ENCODE assay signal across 8 cellular contexts in genomic region chr5:174312270-174312617, GRCh38.
DNase-seq lines count a peak whose midpoint lies in the region; ATAC-seq, FAIRE-seq and TF ChIP-seq lines count a peak whose summit lies in the region.

No MANE protein-coding gene starts in this region.

- H2AFZ ChIP-seq in HCT116 (ENCODE audit: low read depth, low read length, poor library complexity, severe bottlenecking) (no peak overlapping the region), astrocyte (ENCODE audit: low read depth, low read length) (peak overlapping the region; percentile 87), neuronal stem cell (ENCODE audit: low read length) (peak overlapping the region; percentile 99)

- H3K14ac ChIP-seq in neuronal stem cell (ENCODE audit: low read length), result no peak overlapping the region

- TF ChIP-seq RAD21 in HCT116 (IDR thresholded peaks at IDR 0.05; ENCODE audit: low read depth), result no peak

- H4K8ac ChIP-seq in neuronal stem cell (ENCODE audit: low read depth, low read length), result no peak overlapping the region

- H3K4ac ChIP-seq in neuronal stem cell (ENCODE audit: low read length), result peak overlapping the region; percentile 23

- no peaks in the 10 kb centered on the region; a peak in 1 of 22 replicates for H4K20me1 ChIP-seq in BLaER1 treated with 17β-estradiol and CSF1 and Interleukin-3, amounts not matched to agents 10 nM and 100 nM
- no peaks in the 10 kb centered on the region for H4K20me1 ChIP-seq in HCT116 (ENCODE audit: insufficient read depth)
- no peaks in the 10 kb centered on the region for H4K20me1 ChIP-seq in astrocyte (ENCODE audit: insufficient read depth, low read length)

- POLR2A ChIA-PET in HCT116 (lab: Charles Lee), result interaction anchor here (0.9 kb wide), 1 partner anchor 267 kb away, joined by 8 read pairs; the partner anchor contains the start of gene NSG2

- no peak overlapping the region for H3K27ac ChIP-seq in BLaER1 treated with 17β-estradiol and CSF1 and Interleukin-3, amounts not matched to agents 10 nM and 100 nM
- H3K27ac ChIP-seq in HCT116 (ENCODE audit: low read depth, low read length) (no peak overlapping the region), astrocyte (ENCODE audit: low read depth, low read length) (no peak overlapping the region), neuronal stem cell (replicated peaks; ENCODE audit: low read length) (no peak overlapping the region)

- H3K9me2 ChIP-seq in HCT116 (ENCODE audit: insufficient read depth), result no peaks in the 10 kb centered on the region

- no peaks in the 10 kb centered on the region for H3K36me3 ChIP-seq in BLaER1 treated with 17β-estradiol and CSF1 and Interleukin-3, amounts not matched to agents 10 nM and 100 nM
- H3K36me3 ChIP-seq in HCT116 (ENCODE audit: control insufficient read depth in 1 of 2, insufficient read depth in 2 of 2, low read length in 2 of 2), result no peaks in the 10 kb centered on the region
- H3K36me3 ChIP-seq in astrocyte (ENCODE audit: insufficient read depth, low read length), result no peaks in the 10 kb centered on the region
- H3K36me3 ChIP-seq in neuronal stem cell (replicated peaks in 1 of 2; ENCODE audit: control insufficient read depth in 2 of 2, insufficient read depth in 2 of 2, low read length in 2 of 2), result no peaks in the 10 kb centered on the region

- H3K36me3 Mint-ChIP-seq in astrocyte (ENCODE audit: low read depth, unreplicated experiment), result no peaks in the 10 kb centered on the region

- peak; percentile 48 for ATAC-seq in HCT116

- peak overlapping the region; percentile 41 to 62 (median 48); a peak in 17 of 22 replicates for H3K4me2 ChIP-seq in BLaER1 treated with 17β-estradiol and CSF1 and Interleukin-3, amounts not matched to agents 10 nM and 100 nM
- peak overlapping the region; percentile 37 for H3K4me2 ChIP-seq in HCT116 (ENCODE audit: low read length)
- peak overlapping the region; percentile 84 for H3K4me2 ChIP-seq in astrocyte (ENCODE audit: low read length)
- no peak overlapping the region for H3K4me2 ChIP-seq in neuronal stem cell (ENCODE audit: insufficient read depth, low read length, poor library complexity, severe bottlenecking)

- peaks cover 0 to 9% (median 4%) of the 10 kb centered on the region in 10 experiments; a peak in 12 of 20 replicates for H3K4me1 ChIP-seq in BLaER1 treated with 17β-estradiol and CSF1 and Interleukin-3, amounts not matched to agents 10 nM and 100 nM
- H3K4me1 ChIP-seq in HCT116 (ENCODE audit: control insufficient read depth in 1 of 2, insufficient read depth in 2 of 2, low read length in 2 of 2), result no peaks in the 10 kb centered on the region; a peak in 1 of 4 replicates
- peaks cover 4% of the 10 kb centered on the region for H3K4me1 ChIP-seq in astrocyte (ENCODE audit: insufficient read depth, low read length)
- H3K4me1 ChIP-seq in neuronal stem cell (ENCODE audit: control insufficient read depth in 2 of 2, insufficient read depth in 1 of 2, low read depth in 1 of 2, low read length in 2 of 2), result peaks cover 0 to 8% of the 10 kb centered on the region in 2 donors

- peak overlapping the region; percentile 68 for H2BK5ac ChIP-seq in neuronal stem cell (ENCODE audit: low read length)

- no peaks in the 10 kb centered on the region for H3K9me3 ChIP-seq in BLaER1 treated with 17β-estradiol and CSF1 and Interleukin-3, amounts not matched to agents 10 nM and 100 nM (replicated peaks in 1 of 11)
- no peaks in the 10 kb centered on the region for H3K9me3 ChIP-seq in HCT116 (ENCODE audit: control insufficient read depth in 1 of 2, insufficient read depth in 1 of 2, low read depth in 1 of 2, low read length in 2 of 2)
- H3K9me3 ChIP-seq in astrocyte (ENCODE audit: insufficient read depth, low read depth, low read length), result no peaks in the 10 kb centered on the region
- no peaks in the 10 kb centered on the region for H3K9me3 ChIP-seq in neuronal stem cell (replicated peaks in 1 of 2; ENCODE audit: control insufficient read depth in 2 of 2, insufficient read depth in 1 of 2, low read depth in 1 of 2, low read length in 2 of 2)

- H3K27me3 ChIP-seq in BLaER1 treated with 17β-estradiol and CSF1 and Interleukin-3, amounts not matched to agents 10 nM and 100 nM, result peaks cover 0 to 11% (median 0%) of the 10 kb centered on the region in 11 experiments; a peak in 4 of 22 replicates
- H3K27me3 ChIP-seq in HCT116 (ENCODE audit: insufficient read depth, low read length), result peaks cover 4% of the 10 kb centered on the region; the same call in 1 of the 2 replicates
- H3K27me3 ChIP-seq in astrocyte (ENCODE audit: insufficient read depth, low read length), result no peaks in the 10 kb centered on the region
- H3K27me3 ChIP-seq in neuronal stem cell (ENCODE audit: control insufficient read depth in 3 of 3, insufficient read depth in 3 of 3, low read depth in 1 of 3, low read length in 3 of 3), result peaks cover 0 to 13% (median 0%) of the 10 kb centered on the region in 3 experiments

- peak overlapping the region; percentile 93 for H3K18ac ChIP-seq in neuronal stem cell (ENCODE audit: low read length)

- no peak overlapping the region for H3K4me3 Mint-ChIP-seq in astrocyte (ENCODE audit: unreplicated experiment)

- no peak overlapping the region for H3K27ac Mint-ChIP-seq in astrocyte (ENCODE audit: unreplicated experiment)

- RAD21 ChIA-PET in HCT116 (lab: Charles Lee; ENCODE audit: low non-redundant PET in 1 of 2, low total read pairs in 2 of 2, uncharacterized antibody in 2 of 2, unreplicated experiment in 2 of 2), result interaction anchor here (0.7 to 2.7 kb wide), 3 partner anchors 27 to 267 kb away, joined by 3 to 30 read pairs (median 15); partner anchors contain the start of gene NSG2 (in 2 of the 2)

- TF ChIP-seq POLR2A in HCT116 (IDR thresholded peaks at IDR 0.05; ENCODE audit: borderline replicate concordance, extremely low read depth, insufficient read depth, insufficient read length), result no peak

- no peaks in the 10 kb centered on the region for H3K79me1 ChIP-seq in neuronal stem cell (ENCODE audit: low read depth, low read length)

- WGBS in neuronal stem cell (ENCODE audit: extremely low coverage in 2 of 2, insufficient read length in 2 of 2, insufficient replicate concordance in 1 of 2), 2 donors, result no CpG with 5 or more reads among the region's 25 CpGs

- H2BK12ac ChIP-seq in neuronal stem cell (ENCODE audit: low read length), result no peak overlapping the region

- H3K4me1 Mint-ChIP-seq in astrocyte (ENCODE audit: low read depth, unreplicated experiment), result peaks cover 9% of the 10 kb centered on the region

- H4K91ac ChIP-seq in neuronal stem cell (ENCODE audit: low read depth, low read length, poor library complexity), result no peak overlapping the region

- TF ChIP-seq CTCF in HCT116 (IDR thresholded peaks at IDR 0.05 in 2 of 3, conservative IDR thresholded peaks at IDR 0.05 in 1 of 3; ENCODE audit: borderline replicate concordance in 1 of 3, insufficient read depth in 1 of 3, low read depth in 2 of 3, low read length in 2 of 3), result no peak
- TF ChIP-seq CTCF in astrocyte (IDR thresholded peaks at IDR 0.05; ENCODE audit: insufficient read depth, low read depth, low read length), result no peak

- CTCF ChIA-PET in HCT116 (lab: Charles Lee), result interaction anchor here (0.7 to 4.5 kb wide), 20 partner anchors 11 to 1605 kb away, joined by 3 to 165 read pairs (median 4); partner anchors contain the start of genes BOD1 and NSG2

- no peak overlapping the region for H3K4me3 ChIP-seq in BLaER1 treated with 17β-estradiol and CSF1 and Interleukin-3, amounts not matched to agents 10 nM and 100 nM
- H3K4me3 ChIP-seq in HCT116 (replicated peaks in 1 of 2; ENCODE audit: low read depth in 1 of 2, low read length in 2 of 2) (no peak overlapping the region), astrocyte (ENCODE audit: insufficient read depth, low read depth, low read length) (peak overlapping the region; percentile 48), neuronal stem cell (ENCODE audit: low read length in 2 of 2) (no peak overlapping the region)

- H3K23ac ChIP-seq in neuronal stem cell (ENCODE audit: low read depth, low read length, poor library complexity), result no peak overlapping the region

- DNase-seq in HCT116 (ENCODE audit: low read depth, low spot score) (no peak), astrocyte (ENCODE audit: low read depth) (no peak), neuronal stem cell (ENCODE audit: low spot score) (no peak), NCI-H69 (lab: John Stamatoyannopoulos, UW) (no peak), NCI-H1930 (lab: John Stamatoyannopoulos, UW) (no peak), COLO668 (lab: John Stamatoyannopoulos, UW; ENCODE audit: unreplicated experiment) (no peak)
- DNase-seq in effector CD4-positive, alpha-beta T cell, result no peak

- no peaks in the 10 kb centered on the region for H3K9me3 Mint-ChIP-seq in astrocyte (ENCODE audit: unreplicated experiment)

- no peak overlapping the region for H3K9ac ChIP-seq in BLaER1 treated with 17β-estradiol and CSF1 and Interleukin-3, amounts not matched to agents 10 nM and 100 nM
- no peak overlapping the region for H3K9ac ChIP-seq in HCT116 (ENCODE audit: low read length)
- H3K9ac ChIP-seq in astrocyte (ENCODE audit: low read length), result no peak overlapping the region
- peak overlapping the region; percentile 1 for H3K9ac ChIP-seq in neuronal stem cell (ENCODE audit: low read depth, low read length, poor library complexity)

- BruUV-seq in HCT116 (replicated peaks; lab: Mats Ljungman, UMichigan), result no TSS peak

- no peak for FAIRE-seq in astrocyte (lab: Jason Lieb, UNC)

- H2AK5ac ChIP-seq in neuronal stem cell (ENCODE audit: low read depth, low read length), result peak overlapping the region; percentile 16

- H2BK120ac ChIP-seq in neuronal stem cell (ENCODE audit: low read depth, low read length), result peak overlapping the region; percentile 12

- intact Hi-C loops in HCT116 (cut with micrococcal nuclease), result loop anchor here (1.0 kb wide), 1 partner anchor 267 kb away; the partner anchor contains the start of gene NSG2

- H3K27me3 Mint-ChIP-seq in astrocyte (ENCODE audit: low read depth, unreplicated experiment), result peaks cover 50% of the 10 kb centered on the region

- peak overlapping the region; percentile 84 for H2BK15ac ChIP-seq in neuronal stem cell (ENCODE audit: low read length)

- H3K79me2 ChIP-seq in HCT116 (ENCODE audit: insufficient read depth, low read length) (no peaks in the 10 kb centered on the region), astrocyte (ENCODE audit: insufficient read depth, low read length) (no peaks in the 10 kb centered on the region)

TF ChIP-seq in HCT116, 20 proteins besides CTCF, POLR2A, EP300 and RAD21:
- no peak for TF ChIP-seq CEBPB (IDR thresholded peaks at IDR 0.05; ENCODE audit: low read depth)
- TF ChIP-seq EZH2phosphoT487 (IDR thresholded peaks at IDR 0.05; ENCODE audit: borderline replicate concordance), result no peak
- no peak for TF ChIP-seq EZH2 (IDR thresholded peaks at IDR 0.05)
- TF ChIP-seq SP1 (IDR thresholded peaks at IDR 0.05; ENCODE audit: low read depth), result no peak
- TF ChIP-seq SRF (IDR thresholded peaks at IDR 0.05; ENCODE audit: low read depth), result no peak
- no peak for TF ChIP-seq ELF1 (IDR thresholded peaks at IDR 0.05; ENCODE audit: borderline replicate concordance, low read depth)
- TF ChIP-seq CBX3 (IDR thresholded peaks at IDR 0.05; ENCODE audit: low read depth), result no peak
- no peak for TF ChIP-seq ZFX (IDR thresholded peaks at IDR 0.05)
- no peak for TF ChIP-seq ZNF274 (IDR thresholded peaks at IDR 0.05; ENCODE audit: low read depth, low read length)
